1 cellular context compared by ENCODE assay signal in the genomic region with DNA sequence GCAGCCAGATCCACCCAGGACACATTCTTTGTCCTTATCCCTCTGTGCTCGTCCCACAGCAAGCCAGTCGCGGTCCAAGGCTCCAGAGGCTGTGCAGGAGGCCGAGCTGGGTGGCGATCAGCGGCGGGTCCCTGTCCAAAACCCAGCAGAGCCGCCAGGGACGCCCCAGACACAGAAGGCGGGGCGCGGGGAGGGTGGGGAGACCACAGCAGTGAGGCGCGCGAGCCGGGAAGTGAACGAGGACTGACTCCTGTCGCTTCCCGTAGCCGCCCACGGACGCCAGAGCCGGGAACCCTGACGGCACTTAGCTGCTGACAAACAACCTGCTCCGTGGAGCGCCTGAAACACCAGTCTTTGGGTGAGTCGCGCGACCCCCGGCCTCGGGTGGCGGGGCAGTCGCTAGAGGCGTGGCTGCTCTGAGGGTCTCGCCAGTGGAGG.
TF ChIP-seq lines count a peak whose summit lies in the region.

A gene (plus strand): TSS at position 279 of the 438 bp plus-strand sequence. CDS start 2,089 bp downstream, outside the sequence.

TF ChIP-seq in K562, 482 proteins besides CTCF, POLR2A, EP300 and RAD21 (continued from another document and continues in another):
- TF ChIP-seq, protein P1, sequence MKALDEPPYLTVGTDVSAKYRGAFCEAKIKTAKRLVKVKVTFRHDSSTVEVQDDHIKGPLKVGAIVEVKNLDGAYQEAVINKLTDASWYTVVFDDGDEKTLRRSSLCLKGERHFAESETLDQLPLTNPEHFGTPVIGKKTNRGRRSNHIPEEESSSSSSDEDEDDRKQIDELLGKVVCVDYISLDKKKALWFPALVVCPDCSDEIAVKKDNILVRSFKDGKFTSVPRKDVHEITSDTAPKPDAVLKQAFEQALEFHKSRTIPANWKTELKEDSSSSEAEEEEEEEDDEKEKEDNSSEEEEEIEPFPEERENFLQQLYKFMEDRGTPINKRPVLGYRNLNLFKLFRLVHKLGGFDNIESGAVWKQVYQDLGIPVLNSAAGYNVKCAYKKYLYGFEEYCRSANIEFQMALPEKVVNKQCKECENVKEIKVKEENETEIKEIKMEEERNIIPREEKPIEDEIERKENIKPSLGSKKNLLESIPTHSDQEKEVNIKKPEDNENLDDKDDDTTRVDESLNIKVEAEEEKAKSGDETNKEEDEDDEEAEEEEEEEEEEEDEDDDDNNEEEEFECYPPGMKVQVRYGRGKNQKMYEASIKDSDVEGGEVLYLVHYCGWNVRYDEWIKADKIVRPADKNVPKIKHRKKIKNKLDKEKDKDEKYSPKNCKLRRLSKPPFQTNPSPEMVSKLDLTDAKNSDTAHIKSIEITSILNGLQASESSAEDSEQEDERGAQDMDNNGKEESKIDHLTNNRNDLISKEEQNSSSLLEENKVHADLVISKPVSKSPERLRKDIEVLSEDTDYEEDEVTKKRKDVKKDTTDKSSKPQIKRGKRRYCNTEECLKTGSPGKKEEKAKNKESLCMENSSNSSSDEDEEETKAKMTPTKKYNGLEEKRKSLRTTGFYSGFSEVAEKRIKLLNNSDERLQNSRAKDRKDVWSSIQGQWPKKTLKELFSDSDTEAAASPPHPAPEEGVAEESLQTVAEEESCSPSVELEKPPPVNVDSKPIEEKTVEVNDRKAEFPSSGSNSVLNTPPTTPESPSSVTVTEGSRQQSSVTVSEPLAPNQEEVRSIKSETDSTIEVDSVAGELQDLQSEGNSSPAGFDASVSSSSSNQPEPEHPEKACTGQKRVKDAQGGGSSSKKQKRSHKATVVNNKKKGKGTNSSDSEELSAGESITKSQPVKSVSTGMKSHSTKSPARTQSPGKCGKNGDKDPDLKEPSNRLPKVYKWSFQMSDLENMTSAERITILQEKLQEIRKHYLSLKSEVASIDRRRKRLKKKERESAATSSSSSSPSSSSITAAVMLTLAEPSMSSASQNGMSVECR (CRISPR knock-in tag; IDR thresholded peaks at IDR 0.05): no peak
- TF ChIP-seq NEUROD1 (IDR thresholded peaks at IDR 0.05; ENCODE audit: borderline replicate concordance, low read depth, low read length, partially characterized antibody): peak; percentile 62
- TF ChIP-seq RBFOX2 (IDR thresholded peaks at IDR 0.05; ENCODE audit: low read depth, low read length): peak; percentile 97
- TF ChIP-seq LARP7 (IDR thresholded peaks at IDR 0.05): no peak
- no peak for TF ChIP-seq CSDE1 (IDR thresholded peaks at IDR 0.05)
- no peak for TF ChIP-seq EP400 (IDR thresholded peaks at IDR 0.05)
- TF ChIP-seq L3MBTL2 (IDR thresholded peaks at IDR 0.05): no peak
- TF ChIP-seq PHF8 (IDR thresholded peaks at IDR 0.05; ENCODE audit: borderline replicate concordance, low read length): peak; percentile 67
- no peak for TF ChIP-seq ZNF561 (CRISPR knock-in tag; conservative IDR thresholded peaks at IDR 0.05)
- no peak; the same call in 1 of the 2 replicates for TF ChIP-seq HDAC8 (tag; IDR thresholded peaks at IDR 0.05)
- TF ChIP-seq, protein P2, sequence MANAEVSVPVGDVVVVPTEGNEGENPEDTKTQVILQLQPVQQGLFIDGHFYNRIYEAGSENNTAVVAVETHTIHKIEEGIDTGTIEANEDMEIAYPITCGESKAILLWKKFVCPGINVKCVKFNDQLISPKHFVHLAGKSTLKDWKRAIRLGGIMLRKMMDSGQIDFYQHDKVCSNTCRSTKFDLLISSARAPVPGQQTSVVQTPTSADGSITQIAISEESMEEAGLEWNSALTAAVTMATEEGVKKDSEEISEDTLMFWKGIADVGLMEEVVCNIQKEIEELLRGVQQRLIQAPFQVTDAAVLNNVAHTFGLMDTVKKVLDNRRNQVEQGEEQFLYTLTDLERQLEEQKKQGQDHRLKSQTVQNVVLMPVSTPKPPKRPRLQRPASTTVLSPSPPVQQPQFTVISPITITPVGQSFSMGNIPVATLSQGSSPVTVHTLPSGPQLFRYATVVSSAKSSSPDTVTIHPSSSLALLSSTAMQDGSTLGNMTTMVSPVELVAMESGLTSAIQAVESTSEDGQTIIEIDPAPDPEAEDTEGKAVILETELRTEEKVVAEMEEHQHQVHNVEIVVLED (CRISPR knock-in tag; IDR thresholded peaks at IDR 0.05): peak; percentile 76
- TF ChIP-seq ARNT (IDR thresholded peaks at IDR 0.05): no peak
- TF ChIP-seq ZNF778 (CRISPR knock-in tag; IDR thresholded peaks at IDR 0.05): no peak
- TF ChIP-seq CBX2 (IDR thresholded peaks at IDR 0.05; ENCODE audit: insufficient read depth, low read length, poor library complexity, severe bottlenecking): no peak
- TF ChIP-seq, protein P3, sequence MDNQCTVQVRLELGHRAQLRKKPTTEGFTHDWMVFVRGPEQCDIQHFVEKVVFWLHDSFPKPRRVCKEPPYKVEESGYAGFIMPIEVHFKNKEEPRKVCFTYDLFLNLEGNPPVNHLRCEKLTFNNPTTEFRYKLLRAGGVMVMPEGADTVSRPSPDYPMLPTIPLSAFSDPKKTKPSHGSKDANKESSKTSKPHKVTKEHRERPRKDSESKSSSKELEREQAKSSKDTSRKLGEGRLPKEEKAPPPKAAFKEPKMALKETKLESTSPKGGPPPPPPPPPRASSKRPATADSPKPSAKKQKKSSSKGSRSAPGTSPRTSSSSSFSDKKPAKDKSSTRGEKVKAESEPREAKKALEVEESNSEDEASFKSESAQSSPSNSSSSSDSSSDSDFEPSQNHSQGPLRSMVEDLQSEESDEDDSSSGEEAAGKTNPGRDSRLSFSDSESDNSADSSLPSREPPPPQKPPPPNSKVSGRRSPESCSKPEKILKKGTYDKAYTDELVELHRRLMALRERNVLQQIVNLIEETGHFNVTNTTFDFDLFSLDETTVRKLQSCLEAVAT (IDR thresholded peaks at IDR 0.05): no peak
- TF ChIP-seq MCM3 (IDR thresholded peaks at IDR 0.05): no peak
- TF ChIP-seq, protein P4, sequence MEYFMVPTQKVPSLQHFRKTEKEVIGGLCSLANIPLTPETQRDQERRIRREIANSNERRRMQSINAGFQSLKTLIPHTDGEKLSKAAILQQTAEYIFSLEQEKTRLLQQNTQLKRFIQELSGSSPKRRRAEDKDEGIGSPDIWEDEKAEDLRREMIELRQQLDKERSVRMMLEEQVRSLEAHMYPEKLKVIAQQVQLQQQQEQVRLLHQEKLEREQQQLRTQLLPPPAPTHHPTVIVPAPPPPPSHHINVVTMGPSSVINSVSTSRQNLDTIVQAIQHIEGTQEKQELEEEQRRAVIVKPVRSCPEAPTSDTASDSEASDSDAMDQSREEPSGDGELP (CRISPR knock-in tag; IDR thresholded peaks at IDR 0.05; ENCODE audit: borderline replicate concordance): peak; percentile 82
- TF ChIP-seq ZNF140 (CRISPR knock-in tag; IDR thresholded peaks at IDR 0.05): no peak
- peak; percentile 76 for TF ChIP-seq ZBTB7A (IDR thresholded peaks at IDR 0.05; ENCODE audit: borderline replicate concordance, control insufficient read depth, low read depth, low read length)
- no peak for TF ChIP-seq KLF6 (CRISPR knock-in tag; IDR thresholded peaks at IDR 0.05; ENCODE audit: borderline replicate concordance)
- TF ChIP-seq, protein P5, sequence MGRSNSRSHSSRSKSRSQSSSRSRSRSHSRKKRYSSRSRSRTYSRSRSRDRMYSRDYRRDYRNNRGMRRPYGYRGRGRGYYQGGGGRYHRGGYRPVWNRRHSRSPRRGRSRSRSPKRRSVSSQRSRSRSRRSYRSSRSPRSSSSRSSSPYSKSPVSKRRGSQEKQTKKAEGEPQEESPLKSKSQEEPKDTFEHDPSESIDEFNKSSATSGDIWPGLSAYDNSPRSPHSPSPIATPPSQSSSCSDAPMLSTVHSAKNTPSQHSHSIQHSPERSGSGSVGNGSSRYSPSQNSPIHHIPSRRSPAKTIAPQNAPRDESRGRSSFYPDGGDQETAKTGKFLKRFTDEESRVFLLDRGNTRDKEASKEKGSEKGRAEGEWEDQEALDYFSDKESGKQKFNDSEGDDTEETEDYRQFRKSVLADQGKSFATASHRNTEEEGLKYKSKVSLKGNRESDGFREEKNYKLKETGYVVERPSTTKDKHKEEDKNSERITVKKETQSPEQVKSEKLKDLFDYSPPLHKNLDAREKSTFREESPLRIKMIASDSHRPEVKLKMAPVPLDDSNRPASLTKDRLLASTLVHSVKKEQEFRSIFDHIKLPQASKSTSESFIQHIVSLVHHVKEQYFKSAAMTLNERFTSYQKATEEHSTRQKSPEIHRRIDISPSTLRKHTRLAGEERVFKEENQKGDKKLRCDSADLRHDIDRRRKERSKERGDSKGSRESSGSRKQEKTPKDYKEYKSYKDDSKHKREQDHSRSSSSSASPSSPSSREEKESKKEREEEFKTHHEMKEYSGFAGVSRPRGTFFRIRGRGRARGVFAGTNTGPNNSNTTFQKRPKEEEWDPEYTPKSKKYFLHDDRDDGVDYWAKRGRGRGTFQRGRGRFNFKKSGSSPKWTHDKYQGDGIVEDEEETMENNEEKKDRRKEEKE (IDR thresholded peaks at IDR 0.05; ENCODE audit: borderline replicate concordance in 1 of 2, control insufficient read depth in 1 of 2, low read depth in 2 of 2, low read length in 1 of 2): no peak
- no peak for TF ChIP-seq SNIP1 (IDR thresholded peaks at IDR 0.05; ENCODE audit: low read depth)
- no peak for TF ChIP-seq SRSF9 (IDR thresholded peaks at IDR 0.05; ENCODE audit: borderline replicate concordance, low read depth, low read length)
- TF ChIP-seq RBM25 (IDR thresholded peaks at IDR 0.05; ENCODE audit: low read depth, low read length, severe bottlenecking): no peak
- TF ChIP-seq, protein P6, sequence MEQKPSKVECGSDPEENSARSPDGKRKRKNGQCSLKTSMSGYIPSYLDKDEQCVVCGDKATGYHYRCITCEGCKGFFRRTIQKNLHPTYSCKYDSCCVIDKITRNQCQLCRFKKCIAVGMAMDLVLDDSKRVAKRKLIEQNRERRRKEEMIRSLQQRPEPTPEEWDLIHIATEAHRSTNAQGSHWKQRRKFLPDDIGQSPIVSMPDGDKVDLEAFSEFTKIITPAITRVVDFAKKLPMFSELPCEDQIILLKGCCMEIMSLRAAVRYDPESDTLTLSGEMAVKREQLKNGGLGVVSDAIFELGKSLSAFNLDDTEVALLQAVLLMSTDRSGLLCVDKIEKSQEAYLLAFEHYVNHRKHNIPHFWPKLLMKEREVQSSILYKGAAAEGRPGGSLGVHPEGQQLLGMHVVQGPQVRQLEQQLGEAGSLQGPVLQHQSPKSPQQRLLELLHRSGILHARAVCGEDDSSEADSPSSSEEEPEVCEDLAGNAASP (IDR thresholded peaks at IDR 0.05): no peak
- no peak for TF ChIP-seq BACH1 (tag; IDR thresholded peaks at IDR 0.05)
- TF ChIP-seq, protein P7, sequence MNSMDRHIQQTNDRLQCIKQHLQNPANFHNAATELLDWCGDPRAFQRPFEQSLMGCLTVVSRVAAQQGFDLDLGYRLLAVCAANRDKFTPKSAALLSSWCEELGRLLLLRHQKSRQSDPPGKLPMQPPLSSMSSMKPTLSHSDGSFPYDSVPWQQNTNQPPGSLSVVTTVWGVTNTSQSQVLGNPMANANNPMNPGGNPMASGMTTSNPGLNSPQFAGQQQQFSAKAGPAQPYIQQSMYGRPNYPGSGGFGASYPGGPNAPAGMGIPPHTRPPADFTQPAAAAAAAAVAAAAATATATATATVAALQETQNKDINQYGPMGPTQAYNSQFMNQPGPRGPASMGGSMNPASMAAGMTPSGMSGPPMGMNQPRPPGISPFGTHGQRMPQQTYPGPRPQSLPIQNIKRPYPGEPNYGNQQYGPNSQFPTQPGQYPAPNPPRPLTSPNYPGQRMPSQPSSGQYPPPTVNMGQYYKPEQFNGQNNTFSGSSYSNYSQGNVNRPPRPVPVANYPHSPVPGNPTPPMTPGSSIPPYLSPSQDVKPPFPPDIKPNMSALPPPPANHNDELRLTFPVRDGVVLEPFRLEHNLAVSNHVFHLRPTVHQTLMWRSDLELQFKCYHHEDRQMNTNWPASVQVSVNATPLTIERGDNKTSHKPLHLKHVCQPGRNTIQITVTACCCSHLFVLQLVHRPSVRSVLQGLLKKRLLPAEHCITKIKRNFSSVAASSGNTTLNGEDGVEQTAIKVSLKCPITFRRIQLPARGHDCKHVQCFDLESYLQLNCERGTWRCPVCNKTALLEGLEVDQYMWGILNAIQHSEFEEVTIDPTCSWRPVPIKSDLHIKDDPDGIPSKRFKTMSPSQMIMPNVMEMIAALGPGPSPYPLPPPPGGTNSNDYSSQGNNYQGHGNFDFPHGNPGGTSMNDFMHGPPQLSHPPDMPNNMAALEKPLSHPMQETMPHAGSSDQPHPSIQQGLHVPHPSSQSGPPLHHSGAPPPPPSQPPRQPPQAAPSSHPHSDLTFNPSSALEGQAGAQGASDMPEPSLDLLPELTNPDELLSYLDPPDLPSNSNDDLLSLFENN (IDR thresholded peaks at IDR 0.05; ENCODE audit: low read depth in 2 of 2, low read length in 2 of 2): no peak
- TF ChIP-seq, protein P8, sequence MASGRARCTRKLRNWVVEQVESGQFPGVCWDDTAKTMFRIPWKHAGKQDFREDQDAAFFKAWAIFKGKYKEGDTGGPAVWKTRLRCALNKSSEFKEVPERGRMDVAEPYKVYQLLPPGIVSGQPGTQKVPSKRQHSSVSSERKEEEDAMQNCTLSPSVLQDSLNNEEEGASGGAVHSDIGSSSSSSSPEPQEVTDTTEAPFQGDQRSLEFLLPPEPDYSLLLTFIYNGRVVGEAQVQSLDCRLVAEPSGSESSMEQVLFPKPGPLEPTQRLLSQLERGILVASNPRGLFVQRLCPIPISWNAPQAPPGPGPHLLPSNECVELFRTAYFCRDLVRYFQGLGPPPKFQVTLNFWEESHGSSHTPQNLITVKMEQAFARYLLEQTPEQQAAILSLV (tag; IDR thresholded peaks at IDR 0.05): no peak
- TF ChIP-seq KDM5B (IDR thresholded peaks at IDR 0.05; ENCODE audit: insufficient replicate concordance, low read depth, low read length): no peak
- TF ChIP-seq ZKSCAN3 (CRISPR knock-in tag; IDR thresholded peaks at IDR 0.05): no peak
- TF ChIP-seq ZNF253 (CRISPR knock-in tag; conservative IDR thresholded peaks at IDR 0.05): no peak
- TF ChIP-seq CREBBP (IDR thresholded peaks at IDR 0.05; ENCODE audit: low read depth, low read length): no peak
- no peak for TF ChIP-seq MCM2 (IDR thresholded peaks at IDR 0.05; ENCODE audit: low read depth)
- no peak for TF ChIP-seq RHOXF2B (CRISPR knock-in tag; conservative IDR thresholded peaks at IDR 0.05)
- TF ChIP-seq BRF1 (IDR thresholded peaks at IDR 0.05; ENCODE audit: borderline replicate concordance, extremely low read depth, insufficient read length): no peak
- TF ChIP-seq, protein P9, sequence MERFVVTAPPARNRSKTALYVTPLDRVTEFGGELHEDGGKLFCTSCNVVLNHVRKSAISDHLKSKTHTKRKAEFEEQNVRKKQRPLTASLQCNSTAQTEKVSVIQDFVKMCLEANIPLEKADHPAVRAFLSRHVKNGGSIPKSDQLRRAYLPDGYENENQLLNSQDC (CRISPR knock-in tag; IDR thresholded peaks at IDR 0.05): no peak
- TF ChIP-seq, protein P10, sequence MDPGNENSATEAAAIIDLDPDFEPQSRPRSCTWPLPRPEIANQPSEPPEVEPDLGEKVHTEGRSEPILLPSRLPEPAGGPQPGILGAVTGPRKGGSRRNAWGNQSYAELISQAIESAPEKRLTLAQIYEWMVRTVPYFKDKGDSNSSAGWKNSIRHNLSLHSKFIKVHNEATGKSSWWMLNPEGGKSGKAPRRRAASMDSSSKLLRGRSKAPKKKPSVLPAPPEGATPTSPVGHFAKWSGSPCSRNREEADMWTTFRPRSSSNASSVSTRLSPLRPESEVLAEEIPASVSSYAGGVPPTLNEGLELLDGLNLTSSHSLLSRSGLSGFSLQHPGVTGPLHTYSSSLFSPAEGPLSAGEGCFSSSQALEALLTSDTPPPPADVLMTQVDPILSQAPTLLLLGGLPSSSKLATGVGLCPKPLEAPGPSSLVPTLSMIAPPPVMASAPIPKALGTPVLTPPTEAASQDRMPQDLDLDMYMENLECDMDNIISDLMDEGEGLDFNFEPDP (CRISPR knock-in tag; IDR thresholded peaks at IDR 0.05): no peak
- no peak for TF ChIP-seq FOXK1 (CRISPR knock-in tag; IDR thresholded peaks at IDR 0.05; ENCODE audit: borderline replicate concordance)
- no peak for TF ChIP-seq GTF2F1 (IDR thresholded peaks at IDR 0.05; ENCODE audit: low read depth, low read length)
- TF ChIP-seq, protein P11, sequence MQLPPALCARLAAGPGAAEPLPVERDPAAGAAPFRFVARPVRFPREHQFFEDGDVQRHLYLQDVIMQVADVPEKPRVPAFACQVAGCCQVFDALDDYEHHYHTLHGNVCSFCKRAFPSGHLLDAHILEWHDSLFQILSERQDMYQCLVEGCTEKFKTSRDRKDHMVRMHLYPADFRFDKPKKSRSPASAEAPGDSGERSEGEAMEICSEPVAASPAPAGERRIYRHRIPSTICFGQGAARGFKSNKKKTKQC (CRISPR knock-in tag; IDR thresholded peaks at IDR 0.05): no peak; the same call in 1 of the 2 replicates
